Comparison of ENCODE assay signal across 1 cellular context in the genomic region with DNA sequence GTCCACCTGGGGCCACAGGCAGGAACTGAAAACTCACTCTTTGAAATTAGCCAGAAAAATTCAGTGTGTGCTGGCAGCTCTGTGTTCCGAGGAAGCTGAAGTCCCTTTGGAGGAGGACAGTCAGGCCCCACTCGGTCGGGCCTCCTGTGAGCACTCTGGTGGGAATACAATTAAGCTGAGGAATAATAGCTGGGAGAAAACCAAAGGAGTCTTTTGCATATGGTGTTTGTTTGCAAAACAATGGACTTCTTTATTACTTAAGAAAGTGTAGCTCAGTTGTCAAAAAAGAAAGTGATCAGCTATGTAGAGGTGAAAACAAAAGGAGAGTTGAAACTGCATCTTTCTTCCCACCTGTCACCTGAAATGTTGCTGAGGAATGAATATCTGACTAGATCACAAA.
TF ChIP-seq lines count a peak whose summit lies in the region.

No MANE protein-coding gene starts in this region.

TF ChIP-seq in K562, 482 proteins besides CTCF, POLR2A, EP300 and RAD21:
- TF ChIP-seq TCF3 (CRISPR knock-in tag; IDR thresholded peaks at IDR 0.05): no peak
- TF ChIP-seq POU5F1 (IDR thresholded peaks at IDR 0.05; ENCODE audit: borderline replicate concordance, low read depth, low read length, partially characterized antibody): no peak
- TF ChIP-seq, protein P1, sequence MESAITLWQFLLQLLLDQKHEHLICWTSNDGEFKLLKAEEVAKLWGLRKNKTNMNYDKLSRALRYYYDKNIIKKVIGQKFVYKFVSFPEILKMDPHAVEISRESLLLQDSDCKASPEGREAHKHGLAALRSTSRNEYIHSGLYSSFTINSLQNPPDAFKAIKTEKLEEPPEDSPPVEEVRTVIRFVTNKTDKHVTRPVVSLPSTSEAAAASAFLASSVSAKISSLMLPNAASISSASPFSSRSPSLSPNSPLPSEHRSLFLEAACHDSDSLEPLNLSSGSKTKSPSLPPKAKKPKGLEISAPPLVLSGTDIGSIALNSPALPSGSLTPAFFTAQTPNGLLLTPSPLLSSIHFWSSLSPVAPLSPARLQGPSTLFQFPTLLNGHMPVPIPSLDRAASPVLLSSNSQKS (CRISPR knock-in tag; IDR thresholded peaks at IDR 0.05): no peak
- no peak for TF ChIP-seq ZNF124 (CRISPR knock-in tag; IDR thresholded peaks at IDR 0.05)
- TF ChIP-seq, protein P2, sequence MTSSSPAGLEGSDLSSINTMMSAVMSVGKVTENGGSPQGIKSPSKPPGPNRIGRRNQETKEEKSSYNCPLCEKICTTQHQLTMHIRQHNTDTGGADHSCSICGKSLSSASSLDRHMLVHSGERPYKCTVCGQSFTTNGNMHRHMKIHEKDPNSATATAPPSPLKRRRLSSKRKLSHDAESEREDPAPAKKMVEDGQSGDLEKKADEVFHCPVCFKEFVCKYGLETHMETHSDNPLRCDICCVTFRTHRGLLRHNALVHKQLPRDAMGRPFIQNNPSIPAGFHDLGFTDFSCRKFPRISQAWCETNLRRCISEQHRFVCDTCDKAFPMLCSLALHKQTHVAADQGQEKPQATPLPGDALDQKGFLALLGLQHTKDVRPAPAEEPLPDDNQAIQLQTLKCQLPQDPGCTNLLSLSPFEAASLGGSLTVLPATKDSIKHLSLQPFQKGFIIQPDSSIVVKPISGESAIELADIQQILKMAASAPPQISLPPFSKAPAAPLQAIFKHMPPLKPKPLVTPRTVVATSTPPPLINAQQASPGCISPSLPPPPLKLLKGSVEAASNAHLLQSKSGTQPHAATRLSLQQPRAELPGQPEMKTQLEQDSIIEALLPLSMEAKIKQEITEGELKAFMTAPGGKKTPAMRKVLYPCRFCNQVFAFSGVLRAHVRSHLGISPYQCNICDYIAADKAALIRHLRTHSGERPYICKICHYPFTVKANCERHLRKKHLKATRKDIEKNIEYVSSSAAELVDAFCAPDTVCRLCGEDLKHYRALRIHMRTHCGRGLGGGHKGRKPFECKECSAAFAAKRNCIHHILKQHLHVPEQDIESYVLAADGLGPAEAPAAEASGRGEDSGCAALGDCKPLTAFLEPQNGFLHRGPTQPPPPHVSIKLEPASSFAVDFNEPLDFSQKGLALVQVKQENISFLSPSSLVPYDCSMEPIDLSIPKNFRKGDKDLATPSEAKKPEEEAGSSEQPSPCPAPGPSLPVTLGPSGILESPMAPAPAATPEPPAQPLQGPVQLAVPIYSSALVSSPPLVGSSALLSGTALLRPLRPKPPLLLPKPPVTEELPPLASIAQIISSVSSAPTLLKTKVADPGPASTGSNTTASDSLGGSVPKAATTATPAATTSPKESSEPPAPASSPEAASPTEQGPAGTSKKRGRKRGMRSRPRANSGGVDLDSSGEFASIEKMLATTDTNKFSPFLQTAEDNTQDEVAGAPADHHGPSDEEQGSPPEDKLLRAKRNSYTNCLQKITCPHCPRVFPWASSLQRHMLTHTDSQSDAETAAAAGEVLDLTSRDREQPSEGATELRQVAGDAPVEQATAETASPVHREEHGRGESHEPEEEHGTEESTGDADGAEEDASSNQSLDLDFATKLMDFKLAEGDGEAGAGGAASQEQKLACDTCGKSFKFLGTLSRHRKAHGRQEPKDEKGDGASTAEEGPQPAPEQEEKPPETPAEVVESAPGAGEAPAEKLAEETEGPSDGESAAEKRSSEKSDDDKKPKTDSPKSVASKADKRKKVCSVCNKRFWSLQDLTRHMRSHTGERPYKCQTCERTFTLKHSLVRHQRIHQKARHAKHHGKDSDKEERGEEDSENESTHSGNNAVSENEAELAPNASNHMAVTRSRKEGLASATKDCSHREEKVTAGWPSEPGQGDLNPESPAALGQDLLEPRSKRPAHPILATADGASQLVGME (CRISPR knock-in tag; IDR thresholded peaks at IDR 0.05): no peak
- no peak for TF ChIP-seq ZNF140 (CRISPR knock-in tag; IDR thresholded peaks at IDR 0.05)
- TF ChIP-seq, protein P3, sequence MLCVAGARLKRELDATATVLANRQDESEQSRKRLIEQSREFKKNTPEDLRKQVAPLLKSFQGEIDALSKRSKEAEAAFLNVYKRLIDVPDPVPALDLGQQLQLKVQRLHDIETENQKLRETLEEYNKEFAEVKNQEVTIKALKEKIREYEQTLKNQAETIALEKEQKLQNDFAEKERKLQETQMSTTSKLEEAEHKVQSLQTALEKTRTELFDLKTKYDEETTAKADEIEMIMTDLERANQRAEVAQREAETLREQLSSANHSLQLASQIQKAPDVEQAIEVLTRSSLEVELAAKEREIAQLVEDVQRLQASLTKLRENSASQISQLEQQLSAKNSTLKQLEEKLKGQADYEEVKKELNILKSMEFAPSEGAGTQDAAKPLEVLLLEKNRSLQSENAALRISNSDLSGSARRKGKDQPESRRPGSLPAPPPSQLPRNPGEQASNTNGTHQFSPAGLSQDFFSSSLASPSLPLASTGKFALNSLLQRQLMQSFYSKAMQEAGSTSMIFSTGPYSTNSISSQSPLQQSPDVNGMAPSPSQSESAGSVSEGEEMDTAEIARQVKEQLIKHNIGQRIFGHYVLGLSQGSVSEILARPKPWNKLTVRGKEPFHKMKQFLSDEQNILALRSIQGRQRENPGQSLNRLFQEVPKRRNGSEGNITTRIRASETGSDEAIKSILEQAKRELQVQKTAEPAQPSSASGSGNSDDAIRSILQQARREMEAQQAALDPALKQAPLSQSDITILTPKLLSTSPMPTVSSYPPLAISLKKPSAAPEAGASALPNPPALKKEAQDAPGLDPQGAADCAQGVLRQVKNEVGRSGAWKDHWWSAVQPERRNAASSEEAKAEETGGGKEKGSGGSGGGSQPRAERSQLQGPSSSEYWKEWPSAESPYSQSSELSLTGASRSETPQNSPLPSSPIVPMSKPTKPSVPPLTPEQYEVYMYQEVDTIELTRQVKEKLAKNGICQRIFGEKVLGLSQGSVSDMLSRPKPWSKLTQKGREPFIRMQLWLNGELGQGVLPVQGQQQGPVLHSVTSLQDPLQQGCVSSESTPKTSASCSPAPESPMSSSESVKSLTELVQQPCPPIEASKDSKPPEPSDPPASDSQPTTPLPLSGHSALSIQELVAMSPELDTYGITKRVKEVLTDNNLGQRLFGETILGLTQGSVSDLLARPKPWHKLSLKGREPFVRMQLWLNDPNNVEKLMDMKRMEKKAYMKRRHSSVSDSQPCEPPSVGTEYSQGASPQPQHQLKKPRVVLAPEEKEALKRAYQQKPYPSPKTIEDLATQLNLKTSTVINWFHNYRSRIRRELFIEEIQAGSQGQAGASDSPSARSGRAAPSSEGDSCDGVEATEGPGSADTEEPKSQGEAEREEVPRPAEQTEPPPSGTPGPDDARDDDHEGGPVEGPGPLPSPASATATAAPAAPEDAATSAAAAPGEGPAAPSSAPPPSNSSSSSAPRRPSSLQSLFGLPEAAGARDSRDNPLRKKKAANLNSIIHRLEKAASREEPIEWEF (CRISPR knock-in tag; IDR thresholded peaks at IDR 0.05): no peak
- no peak for TF ChIP-seq FIP1L1 (IDR thresholded peaks at IDR 0.05; ENCODE audit: low read depth, low read length, poor library complexity, severe bottlenecking)
- TF ChIP-seq, protein P4, sequence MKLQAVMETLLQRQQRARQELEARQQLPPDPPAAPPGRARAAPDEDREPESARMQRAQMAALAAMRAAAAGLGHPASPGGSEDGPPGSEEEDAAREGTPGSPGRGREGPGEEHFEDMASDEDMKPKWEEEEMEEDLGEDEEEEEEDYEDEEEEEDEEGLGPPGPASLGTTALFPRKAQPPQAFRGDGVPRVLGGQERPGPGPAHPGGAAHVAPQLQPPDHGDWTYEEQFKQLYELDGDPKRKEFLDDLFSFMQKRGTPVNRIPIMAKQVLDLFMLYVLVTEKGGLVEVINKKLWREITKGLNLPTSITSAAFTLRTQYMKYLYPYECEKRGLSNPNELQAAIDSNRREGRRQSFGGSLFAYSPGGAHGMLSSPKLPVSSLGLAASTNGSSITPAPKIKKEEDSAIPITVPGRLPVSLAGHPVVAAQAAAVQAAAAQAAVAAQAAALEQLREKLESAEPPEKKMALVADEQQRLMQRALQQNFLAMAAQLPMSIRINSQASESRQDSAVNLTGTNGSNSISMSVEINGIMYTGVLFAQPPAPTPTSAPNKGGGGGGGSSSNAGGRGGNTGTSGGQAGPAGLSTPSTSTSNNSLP (IDR thresholded peaks at IDR 0.05; ENCODE audit: borderline replicate concordance, low read depth, low read length): no peak
